Comparison of ENCODE assay signal across 19 cellular contexts in genomic region chr20:36147707-36148106, GRCh38. TPM values are rescaled to one million over a fixed set of nuclear protein-coding genes. Genes with fewer than 3 reads are reported as not detected.
DNase-seq lines count a peak whose midpoint lies in the region; ATAC-seq, FAIRE-seq and TF ChIP-seq lines count a peak whose summit lies in the region.
"Had no signal": no experiment of that assay in that cellular context is flagged by ENCODE, and none has a peak within 500 bp of the region (broad histone marks: within the 10 kb centered on the region; RNA-seq: fewer than 3 reads in every experiment).

No MANE protein-coding gene starts in this region.

- no peak overlapping the region for H3K9ac ChIP-seq in HepG2 (ENCODE audit: insufficient read depth, low read depth, low read length)

- TF ChIP-seq POLR2A in HepG2 (IDR thresholded peaks at IDR 0.05; ENCODE audit: insufficient read depth in 1 of 2, low read depth in 2 of 2, low read length in 2 of 2) (no peak), right lobe of liver (IDR thresholded peaks at IDR 0.05) (no peak), vagina (IDR thresholded peaks at IDR 0.05) (no peak), transverse colon (IDR thresholded peaks at IDR 0.05) (no peak)

- TF ChIP-seq EP300 in HepG2 (IDR thresholded peaks at IDR 0.05; ENCODE audit: low read depth in 2 of 2, low read length in 2 of 2): no peak
- TF ChIP-seq EP300 in HepG2 (CRISPR knock-in tag; IDR thresholded peaks at IDR 0.05; ENCODE audit: borderline replicate concordance): no peak
- TF ChIP-seq EP300 in transverse colon (IDR thresholded peaks at IDR 0.05; ENCODE audit: low read depth): no peak

- POLR2A ChIA-PET in HepG2 (lab: Yijun Ruan, JAX): interaction anchor here (0.6 to 2.0 kb wide), 4 partner anchors 36 to 313 kb away, joined by 3 to 6 read pairs (median 3); partner anchors contain the start of gene SCAND1

- no peaks in the 10 kb centered on the region for H3K9me3 ChIP-seq in HepG2 (ENCODE audit: low read length)
- H3K9me3 ChIP-seq in right lobe of liver: no peaks in the 10 kb centered on the region
- no peaks in the 10 kb centered on the region for H3K9me3 ChIP-seq in vagina
- H3K9me3 ChIP-seq in transverse colon: no peaks in the 10 kb centered on the region

- no peak; the same call in 2 of the 3 replicates for ATAC-seq in HepG2
- ATAC-seq in right lobe of liver: no peak
- ATAC-seq: activated naive CD4-positive, alpha-beta T cell treated with anti-CD3 and anti-CD28 coated beads, Interleukin-2, amount 50 U/mL, for 72 hours had no signal

- H3K4me3 ChIP-seq in HepG2 (replicated peaks in 1 of 3; ENCODE audit: insufficient read depth in 1 of 3, low read depth in 2 of 3, low read length in 3 of 3) (no peak overlapping the region), right lobe of liver (no peak overlapping the region), astrocyte of the spinal cord (ENCODE audit: low read depth, low read length) (no peak overlapping the region), vagina (no peak overlapping the region), transverse colon (no peak overlapping the region)
- H3K4me3 ChIP-seq: cardiac muscle cell had no signal

- H3K4me1 ChIP-seq in HepG2 (ENCODE audit: insufficient read depth, low read length) (peaks cover 95% of the 10 kb centered on the region), right lobe of liver (peaks cover 0 to 20% (median 7%) of the 10 kb centered on the region in 4 donors), vagina (peaks cover 7% of the 10 kb centered on the region), transverse colon (peaks cover 0 to 11% (median 0%) of the 10 kb centered on the region in 4 donors)

- H3K27ac ChIP-seq in HepG2 (ENCODE audit: extremely low read length, insufficient read depth, low read length) (no peak overlapping the region), right lobe of liver (no peak overlapping the region), vagina (peak overlapping the region; percentile 22), transverse colon (no peak overlapping the region)
- H3K27ac ChIP-seq: cardiac muscle cell had no signal

- no peaks in the 10 kb centered on the region for H4K20me1 ChIP-seq in HepG2 (ENCODE audit: insufficient read depth, low read length)

- no peak for TF ChIP-seq RAD21 in HepG2 (CRISPR knock-in tag; IDR thresholded peaks at IDR 0.05)

- in situ Hi-C loops in HepG2 (cut with HindIII; ENCODE audit: extremely low pct_ligation_motif_present, low pct_unique_long_range_greater_than_20kb) (no loop called here), astrocyte of the spinal cord (cut with HindIII; ENCODE audit: low sequenced_read_pairs) (no loop called here), transverse colon (cut with MboI; ENCODE audit: low pct_ligation_motif_present in 1 of 4, low pct_unique_long_range_greater_than_20kb in 1 of 4, low sequenced_read_pairs in 3 of 4) (no loop called here)

- 10% methylated on average over 3 of the region's 3 CpGs for WGBS in HepG2 (ENCODE audit: low lambda C conversion rate)
- WGBS in right lobe of liver (ENCODE audit: insufficient coverage, low coverage, low lambda C conversion rate, missing lambda C conversion rate): 78% methylated on average over 3 of the region's 3 CpGs
- WGBS in transverse colon (ENCODE audit: low coverage in 1 of 2), 2 donors: 58% methylated on average over 3 of the region's 3 CpGs; no CpG with 5 or more reads in 1 of the 2 donors

- no peak for TF ChIP-seq CTCF in HepG2 (CRISPR knock-in tag; IDR thresholded peaks at IDR 0.05)
- no peak for TF ChIP-seq CTCF in right lobe of liver (IDR thresholded peaks at IDR 0.05)
- no peak for TF ChIP-seq CTCF in astrocyte of the spinal cord (IDR thresholded peaks at IDR 0.05; ENCODE audit: low read depth, low read length)
- no peak for TF ChIP-seq CTCF in vagina (IDR thresholded peaks at IDR 0.05)
- no peak for TF ChIP-seq CTCF in transverse colon (IDR thresholded peaks at IDR 0.05)

- H2AFZ ChIP-seq in HepG2 (ENCODE audit: low read length): no peak overlapping the region

- intact Hi-C loops in HepG2 (cut with micrococcal nuclease; ENCODE audit: unreplicated experiment): no loop called here
- intact Hi-C loops in right lobe of liver (cut with DNase I): no loop called here
- intact Hi-C loops in vagina (cut with DNase I): no loop called here
- intact Hi-C loops in transverse colon (cut with DNase I; ENCODE audit: low total_unique reads): no loop called here

- CTCF ChIA-PET in HepG2 (lab: Yijun Ruan, JAX; ENCODE audit: low intra/inter-chr PET ratio, low total read pairs): no interaction called here

- FAIRE-seq in HepG2 (lab: Jason Lieb, UNC): no peak

- no peaks in the 10 kb centered on the region for H3K36me3 ChIP-seq in HepG2 (replicated peaks in 1 of 2; ENCODE audit: control insufficient read depth in 1 of 2, insufficient read depth in 2 of 2, low read length in 2 of 2)
- no peaks in the 10 kb centered on the region for H3K36me3 ChIP-seq in right lobe of liver
- no peaks in the 10 kb centered on the region for H3K36me3 ChIP-seq in vagina
- H3K36me3 ChIP-seq in transverse colon: no peaks in the 10 kb centered on the region
- H3K36me3 ChIP-seq: cardiac muscle cell had no signal

- no peaks in the 10 kb centered on the region for H3K79me2 ChIP-seq in HepG2 (ENCODE audit: insufficient read depth, low read length)

- H3K27me3 ChIP-seq in HepG2 (ENCODE audit: control insufficient read depth in 1 of 2, insufficient read depth in 2 of 2, low read length in 2 of 2) (no peaks in the 10 kb centered on the region; a peak in 1 of 5 replicates), right lobe of liver (no peaks in the 10 kb centered on the region), vagina (no peaks in the 10 kb centered on the region), transverse colon (no peaks in the 10 kb centered on the region)
- H3K27me3 ChIP-seq: cardiac muscle cell had no signal

- no peak for DNase-seq in HepG2 (ENCODE audit: low spot score)
- no peak for DNase-seq in right lobe of liver
- DNase-seq in astrocyte of the spinal cord (ENCODE audit: low read depth, low spot score): peak; percentile 14
- DNase-seq in hepatic stellate cell (ENCODE audit: low spot score): peak; percentile 59
- no peak for DNase-seq in vagina (ENCODE audit: extremely low spot score in 2 of 2)
- no peak for DNase-seq in iPS-NIHi11 (ENCODE audit: low spot score)
- no peak for DNase-seq in transverse colon
- DNase-seq in activated gamma-delta T cell treated with Interleukin-2 at 50 U/mL for 16 hours: no peak
- DNase-seq: activated CD4-positive, alpha-beta memory T cell treated with anti-CD3 and anti-CD28 coated beads for 36 hours; CD8-positive, alpha-beta memory T cell; DMS79; erythroblast; GOT3; NCI-H2081; NCI-H774; stimulated activated CD4-positive, alpha-beta T cell treated with anti-CD3 and anti-CD28 coated beads, Interleukin-15, amount 100 ng/mL, for 24 hours; stimulated activated naive CD4-positive, alpha-beta T cell had no signal

- H3K4me2 ChIP-seq in HepG2 (ENCODE audit: low read depth, low read length): peak overlapping the region; percentile 47

- BruUV-seq in HepG2 (replicated peaks; lab: Mats Ljungman, UMichigan): no TSS peak

TF ChIP-seq in HepG2, 621 proteins besides CTCF, POLR2A, EP300 and RAD21 (continues in another document):
- TF ChIP-seq HHEX (CRISPR knock-in tag; IDR thresholded peaks at IDR 0.05) (0 out of 2 replicates have a peak, but pooled peaks have one; percentile 1), ZNF205 (CRISPR knock-in tag; IDR thresholded peaks at IDR 0.05) (0 out of 2 replicates have a peak, but pooled peaks have one; percentile 26), NR2F1 (CRISPR knock-in tag; IDR thresholded peaks at IDR 0.05) (no peak), AHR (CRISPR knock-in tag; IDR thresholded peaks at IDR 0.05) (0 out of 2 replicates have a peak, but pooled peaks have one; percentile 23), ATF3 (CRISPR knock-in tag; IDR thresholded peaks at IDR 0.05) (peak; percentile 27; the same call in 1 of the 2 replicates)

RNA-seq across cellular contexts. Expression of gene EPB41L1, which starts 6.8 kb away (rescaled TPM):
- 16.7 and 20.8 TPM in 2 replicates for total RNA-seq in HepG2 (2016; rRNA removed; fragmentation: Illumina TruSeq; extraction: Trizol)
- total RNA-seq in HepG2 (2016; cell fraction: cytosol; rRNA removed; fragmentation: Illumina TruSeq; extraction: Trizol; ENCODE audit: low read depth): 17.4 and 17.7 TPM in 2 replicates
- total RNA-seq in HepG2 (2016; cell fraction: insoluble cytoplasmic fraction; rRNA removed; fragmentation: Illumina TruSeq; extraction: Trizol): 14.4 and 18.0 TPM in 2 replicates
- 56.5 and 60.6 TPM in 2 replicates for total RNA-seq in HepG2 (2016; cell fraction: membrane; rRNA removed; fragmentation: Illumina TruSeq; extraction: Trizol)
- total RNA-seq in HepG2 (2016; cell fraction: nucleus; rRNA removed; fragmentation: Illumina TruSeq; extraction: Trizol): 12.9 and 17.3 TPM in 2 replicates
- polyA plus RNA-seq in HepG2 (2011; rRNA removed): 39.0 and 53.0 TPM in 2 replicates
- polyA plus RNA-seq in HepG2 (2011; cell fraction: cytosol; rRNA removed): 32.6 and 36.6 TPM in 2 replicates
- polyA plus RNA-seq in HepG2 (2011; cell fraction: nucleus; rRNA removed): 28.0 and 46.3 TPM in 2 replicates
- 66.5 and 66.8 TPM in 2 replicates for polyA plus RNA-seq in HepG2 (2012)
- polyA plus RNA-seq in HepG2 (2016; cell fraction: cytosol; fragmentation: Illumina TruSeq; extraction: Trizol; ENCODE audit: low read depth): 51.2 and 58.4 TPM in 2 replicates
- polyA plus RNA-seq in HepG2 (2016; cell fraction: insoluble cytoplasmic fraction; fragmentation: Illumina TruSeq; extraction: Trizol; ENCODE audit: low read depth): 34.8 and 53.2 TPM in 2 replicates
- polyA plus RNA-seq in HepG2 (2016; cell fraction: membrane; fragmentation: Illumina TruSeq; extraction: Trizol; ENCODE audit: low read depth): 96.9 and 114 TPM in 2 replicates
- polyA plus RNA-seq in HepG2 (2016; cell fraction: nucleus; fragmentation: Illumina TruSeq; extraction: Trizol; ENCODE audit: insufficient read depth, low read depth): 24.4 and 28.5 TPM in 2 replicates
- polyA minus RNA-seq in HepG2 (2011; rRNA and poly(A)+ RNA removed; ENCODE audit: low replicate concordance): 15.0 and 50.3 TPM in 2 replicates
- 28.8 and 48.7 TPM in 2 replicates for polyA minus RNA-seq in HepG2 (2011; cell fraction: cytosol; rRNA and poly(A)+ RNA removed)
- polyA minus RNA-seq in HepG2 (2011; cell fraction: nucleus; rRNA and poly(A)+ RNA removed): 20.4 and 20.9 TPM in 2 replicates
- 10 to 100 TPM in 1 of 6 experiments, 1 to 10 TPM in 5; 3.1 to 13.2 (median 5.3) TPM for total RNA-seq in right lobe of liver
- total RNA-seq in vagina: 54.8 TPM
- 100 to 1,000 TPM in 1 of 4 donors, 10 to 100 TPM in 3; 36.4 to 167 (median 79.4) TPM for total RNA-seq in transverse colon
- polyA plus RNA-seq: CD8-positive, alpha-beta memory T cell had no signal

Comparison
In these comparisons a context has a peak if more than half of its experiments do, and no peak if none do; other contexts are left out.
1. DNase-seq: peak in astrocyte of the spinal cord (single experiment) and hepatic stellate cell (single experiment); none in HepG2 (single experiment), right lobe of liver (0 of 3), vagina (0 of 2), iPS-NIHi11 (single experiment), transverse colon (single experiment) and activated gamma-delta T cell treated with Interleukin-2 at 50 U/mL for 16 hours (single experiment).